Comparison of ENCODE assay signal across 18 cellular contexts in the genomic region with DNA sequence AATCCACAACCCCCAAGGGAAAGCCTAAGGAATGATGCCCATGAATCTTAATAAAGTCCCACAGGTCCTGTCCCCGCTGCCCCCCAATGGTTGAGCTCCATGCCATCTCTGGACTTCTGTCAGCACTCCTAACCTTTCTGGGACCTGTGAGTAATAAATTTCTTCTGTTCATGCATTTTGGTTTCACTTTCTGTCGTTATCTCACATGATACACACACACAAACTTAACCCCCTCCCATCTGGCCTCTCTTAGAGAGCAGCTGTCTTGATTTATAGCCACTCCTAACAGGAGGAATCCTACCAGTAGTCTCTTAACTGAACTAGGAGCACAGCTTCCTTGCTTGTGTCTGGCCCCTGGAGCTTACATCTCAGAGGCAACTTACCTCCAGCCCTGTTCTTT.
"Had no signal": no experiment of that assay in that cellular context is flagged by ENCODE, and none has a peak within 500 bp of the region (broad histone marks: within the 10 kb centered on the region; RNA-seq: fewer than 3 reads in every experiment).

No MANE protein-coding gene starts in this region.

- DNase-seq: activated B cell treated with CpG ODN at 0.5 μM for 24 hours; activated CD4-positive, alpha-beta T cell treated with anti-CD3 and anti-CD28 coated beads, Interleukin-2, amount 10 ng/mL, durations not matched to agents 24 days and 14 days; activated CD8-positive, alpha-beta memory T cell treated with anti-CD3 and anti-CD28 coated beads for 24 hours; activated naive CD4-positive, alpha-beta T cell treated with anti-CD3 and anti-CD28 coated beads, Interleukin-2, amount 10 ng/mL, durations not matched to agents 7 days and 5 days; activated T-cell treated with anti-CD3 and anti-CD28 coated beads for 4 hours; adrenal gland; caudate nucleus; cortex of kidney; effector memory CD4-positive, alpha-beta T cell; hippocampal formation; kidney glomerular epithelial cell; midbrain; naive B cell; small intestine; stomach had no signal

- H3K4me3 ChIP-seq: adrenal gland, lung, stomach, thoracic aorta had no signal

- ATAC-seq: activated T-helper 17 cell treated with anti-CD3 and anti-CD28 coated beads, Interleukin-2, amount 50 U/mL, for 72 hours had no signal
